ENCODE assay signal across 13 cellular contexts in genomic region chr5:32559411-32559810, GRCh38. TPM values are rescaled to one million over a fixed set of nuclear protein-coding genes. Genes with fewer than 3 reads are reported as not detected.
A peak's percentile ranks its signal among the peaks of the same experiment; 100 is the strongest.
DNase-seq lines count a peak whose midpoint lies in the region; ATAC-seq and TF ChIP-seq lines count a peak whose summit lies in the region.
"Had no signal": no experiment of that assay in that cellular context is flagged by ENCODE, and none has a peak within 500 bp of the region (broad histone marks: within the 10 kb centered on the region; RNA-seq: fewer than 3 reads in every experiment).

No MANE protein-coding gene starts in this region.

- POLR2A ChIA-PET in HCT116 (lab: Charles Lee), result no interaction called here

- no peak for TF ChIP-seq RAD21 in HCT116 (IDR thresholded peaks at IDR 0.05; ENCODE audit: low read depth)

- H3K4me2 ChIP-seq in HCT116 (ENCODE audit: low read length), result no peak overlapping the region

- H3K27me3 ChIP-seq in HCT116 (ENCODE audit: insufficient read depth, low read length), result no peaks in the 10 kb centered on the region

- H3K27me3 Mint-ChIP-seq in endothelial cell (ENCODE audit: unreplicated experiment) (peaks cover 2% of the 10 kb centered on the region), nephron (ENCODE audit: low read depth) (no peaks in the 10 kb centered on the region)

- no peaks in the 10 kb centered on the region for H3K4me1 ChIP-seq in HCT116 (ENCODE audit: control insufficient read depth in 1 of 2, insufficient read depth in 2 of 2, low read length in 2 of 2)

- no peak for ATAC-seq in HCT116
- ATAC-seq: CD8-positive, alpha-beta T cell had no signal

- H3K9me3 Mint-ChIP-seq in endothelial cell (ENCODE audit: unreplicated experiment) (no peaks in the 10 kb centered on the region), nephron (peaks cover under 1% of the 10 kb centered on the region)
- H3K9me3 Mint-ChIP-seq: CD14-positive monocyte; CD8-positive, alpha-beta T cell had no signal

- no peaks in the 10 kb centered on the region for H4K20me1 ChIP-seq in HCT116 (ENCODE audit: insufficient read depth)

- TF ChIP-seq POLR2A in HCT116 (IDR thresholded peaks at IDR 0.05; ENCODE audit: borderline replicate concordance, extremely low read depth, insufficient read depth, insufficient read length), result no peak

- no peak overlapping the region for H3K4me3 ChIP-seq in HCT116 (replicated peaks in 1 of 2; ENCODE audit: low read depth in 1 of 2, low read length in 2 of 2)
- H3K4me3 ChIP-seq: GM23248 had no signal

- no peaks in the 10 kb centered on the region for H3K9me3 ChIP-seq in HCT116 (ENCODE audit: control insufficient read depth in 1 of 2, insufficient read depth in 1 of 2, low read depth in 1 of 2, low read length in 2 of 2)

- H3K79me2 ChIP-seq in HCT116 (ENCODE audit: insufficient read depth, low read length), result no peaks in the 10 kb centered on the region

- no peak overlapping the region for H3K9ac ChIP-seq in HCT116 (ENCODE audit: low read length)
- H3K9ac ChIP-seq: GM23248 had no signal

- TF ChIP-seq CTCF in HCT116 (IDR thresholded peaks at IDR 0.05 in 2 of 3, conservative IDR thresholded peaks at IDR 0.05 in 1 of 3; ENCODE audit: borderline replicate concordance in 1 of 3, insufficient read depth in 1 of 3, low read depth in 2 of 3, low read length in 2 of 3) (no peak), endothelial cell (IDR thresholded peaks at IDR 0.05; ENCODE audit: unreplicated experiment) (no peak), nephron (IDR thresholded peaks at IDR 0.05; ENCODE audit: unreplicated experiment in 3 of 3) (no peak)

- peak; percentile 6 for DNase-seq in DMS53 (lab: John Stamatoyannopoulos, UW)
- DNase-seq in DMS53 treated with DMSO at 0.1 percent for 48 hours (lab: John Stamatoyannopoulos, UW; ENCODE audit: unreplicated experiment), result no peak
- DNase-seq in HCT116 (ENCODE audit: low read depth, low spot score), result no peak
- no peak for DNase-seq in endothelial cell (ENCODE audit: low spot score)
- no peak for DNase-seq in NCI-H2081 treated with DMSO at 0.1 percent for 48 hours (lab: John Stamatoyannopoulos, UW)
- DNase-seq in stimulated activated naive CD4-positive, alpha-beta T cell (lab: John Stamatoyannopoulos, UW), result no peak
- DNase-seq in HuH-7 (ENCODE audit: low spot score), result no peak
- DNase-seq: CD8-positive, alpha-beta T cell; COR-L47; GM23248 had no signal

- intact Hi-C loops in HCT116 (cut with micrococcal nuclease), result no loop called here

- no peaks in the 10 kb centered on the region for H3K9me2 ChIP-seq in HCT116 (ENCODE audit: insufficient read depth)

- no peaks in the 10 kb centered on the region for H3K36me3 Mint-ChIP-seq in endothelial cell (ENCODE audit: low read depth, unreplicated experiment)
- H3K36me3 Mint-ChIP-seq in nephron (ENCODE audit: low read depth), result no peaks in the 10 kb centered on the region
- H3K36me3 Mint-ChIP-seq: CD14-positive monocyte; CD8-positive, alpha-beta T cell had no signal

- H2AFZ ChIP-seq in HCT116 (ENCODE audit: low read depth, low read length, poor library complexity, severe bottlenecking), result peak overlapping the region; percentile 35
- H2AFZ ChIP-seq: GM23248 had no signal

- RAD21 ChIA-PET in HCT116 (lab: Charles Lee; ENCODE audit: low non-redundant PET in 1 of 2, low total read pairs in 2 of 2, uncharacterized antibody in 2 of 2, unreplicated experiment in 2 of 2), result no interaction called here

- H3K4me1 Mint-ChIP-seq in endothelial cell (ENCODE audit: unreplicated experiment), result peaks cover 10% of the 10 kb centered on the region
- no peaks in the 10 kb centered on the region for H3K4me1 Mint-ChIP-seq in nephron

- H3K27ac Mint-ChIP-seq in endothelial cell (ENCODE audit: unreplicated experiment), result peak overlapping the region; percentile 31
- H3K27ac Mint-ChIP-seq in nephron, result peak overlapping the region; percentile 34 to 78 (median 73)
- H3K27ac Mint-ChIP-seq: CD14-positive monocyte; CD8-positive, alpha-beta T cell had no signal

- CTCF ChIA-PET in HCT116 (lab: Charles Lee), result interaction anchor here (1.4 kb wide), 1 partner anchor 30 kb away, joined by 3 read pairs; no protein-coding TSS in a partner anchor

- no peak overlapping the region for H3K27ac ChIP-seq in HCT116 (ENCODE audit: low read depth, low read length)
- H3K27ac ChIP-seq: 22Rv1, GM23248 had no signal

- H3K4me3 Mint-ChIP-seq in endothelial cell (ENCODE audit: unreplicated experiment), result no peak overlapping the region
- no peak overlapping the region for H3K4me3 Mint-ChIP-seq in nephron
- H3K4me3 Mint-ChIP-seq: CD14-positive monocyte; CD8-positive, alpha-beta T cell had no signal

- no peaks in the 10 kb centered on the region for H3K36me3 ChIP-seq in HCT116 (ENCODE audit: control insufficient read depth in 1 of 2, insufficient read depth in 2 of 2, low read length in 2 of 2)

- BruUV-seq in HCT116 (replicated peaks; lab: Mats Ljungman, UMichigan), result no TSS peak

TF ChIP-seq in HCT116, 20 proteins besides CTCF, POLR2A, EP300 and RAD21:
- no peak for TF ChIP-seq EZH2phosphoT487 (IDR thresholded peaks at IDR 0.05; ENCODE audit: borderline replicate concordance)
- no peak for TF ChIP-seq ATF3 (IDR thresholded peaks at IDR 0.05)
- TF ChIP-seq, protein P1, sequence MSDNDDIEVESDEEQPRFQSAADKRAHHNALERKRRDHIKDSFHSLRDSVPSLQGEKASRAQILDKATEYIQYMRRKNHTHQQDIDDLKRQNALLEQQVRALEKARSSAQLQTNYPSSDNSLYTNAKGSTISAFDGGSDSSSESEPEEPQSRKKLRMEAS (IDR thresholded peaks at IDR 0.05), result no peak
- no peak for TF ChIP-seq SRF (IDR thresholded peaks at IDR 0.05; ENCODE audit: low read depth)
- no peak for TF ChIP-seq EGR1 (IDR thresholded peaks at IDR 0.05; ENCODE audit: low read depth)
- no peak for TF ChIP-seq FOSL1 (IDR thresholded peaks at IDR 0.05; ENCODE audit: low read depth)
- TF ChIP-seq, protein P2, sequence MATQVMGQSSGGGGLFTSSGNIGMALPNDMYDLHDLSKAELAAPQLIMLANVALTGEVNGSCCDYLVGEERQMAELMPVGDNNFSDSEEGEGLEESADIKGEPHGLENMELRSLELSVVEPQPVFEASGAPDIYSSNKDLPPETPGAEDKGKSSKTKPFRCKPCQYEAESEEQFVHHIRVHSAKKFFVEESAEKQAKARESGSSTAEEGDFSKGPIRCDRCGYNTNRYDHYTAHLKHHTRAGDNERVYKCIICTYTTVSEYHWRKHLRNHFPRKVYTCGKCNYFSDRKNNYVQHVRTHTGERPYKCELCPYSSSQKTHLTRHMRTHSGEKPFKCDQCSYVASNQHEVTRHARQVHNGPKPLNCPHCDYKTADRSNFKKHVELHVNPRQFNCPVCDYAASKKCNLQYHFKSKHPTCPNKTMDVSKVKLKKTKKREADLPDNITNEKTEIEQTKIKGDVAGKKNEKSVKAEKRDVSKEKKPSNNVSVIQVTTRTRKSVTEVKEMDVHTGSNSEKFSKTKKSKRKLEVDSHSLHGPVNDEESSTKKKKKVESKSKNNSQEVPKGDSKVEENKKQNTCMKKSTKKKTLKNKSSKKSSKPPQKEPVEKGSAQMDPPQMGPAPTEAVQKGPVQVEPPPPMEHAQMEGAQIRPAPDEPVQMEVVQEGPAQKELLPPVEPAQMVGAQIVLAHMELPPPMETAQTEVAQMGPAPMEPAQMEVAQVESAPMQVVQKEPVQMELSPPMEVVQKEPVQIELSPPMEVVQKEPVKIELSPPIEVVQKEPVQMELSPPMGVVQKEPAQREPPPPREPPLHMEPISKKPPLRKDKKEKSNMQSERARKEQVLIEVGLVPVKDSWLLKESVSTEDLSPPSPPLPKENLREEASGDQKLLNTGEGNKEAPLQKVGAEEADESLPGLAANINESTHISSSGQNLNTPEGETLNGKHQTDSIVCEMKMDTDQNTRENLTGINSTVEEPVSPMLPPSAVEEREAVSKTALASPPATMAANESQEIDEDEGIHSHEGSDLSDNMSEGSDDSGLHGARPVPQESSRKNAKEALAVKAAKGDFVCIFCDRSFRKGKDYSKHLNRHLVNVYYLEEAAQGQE (IDR thresholded peaks at IDR 0.05; ENCODE audit: low read depth), result no peak
- TF ChIP-seq POLR2AphosphoS5 (IDR thresholded peaks at IDR 0.05; ENCODE audit: low read depth, low read length), result no peak
- TF ChIP-seq SP1 (IDR thresholded peaks at IDR 0.05; ENCODE audit: low read depth), result no peak
- TF ChIP-seq, protein P3, sequence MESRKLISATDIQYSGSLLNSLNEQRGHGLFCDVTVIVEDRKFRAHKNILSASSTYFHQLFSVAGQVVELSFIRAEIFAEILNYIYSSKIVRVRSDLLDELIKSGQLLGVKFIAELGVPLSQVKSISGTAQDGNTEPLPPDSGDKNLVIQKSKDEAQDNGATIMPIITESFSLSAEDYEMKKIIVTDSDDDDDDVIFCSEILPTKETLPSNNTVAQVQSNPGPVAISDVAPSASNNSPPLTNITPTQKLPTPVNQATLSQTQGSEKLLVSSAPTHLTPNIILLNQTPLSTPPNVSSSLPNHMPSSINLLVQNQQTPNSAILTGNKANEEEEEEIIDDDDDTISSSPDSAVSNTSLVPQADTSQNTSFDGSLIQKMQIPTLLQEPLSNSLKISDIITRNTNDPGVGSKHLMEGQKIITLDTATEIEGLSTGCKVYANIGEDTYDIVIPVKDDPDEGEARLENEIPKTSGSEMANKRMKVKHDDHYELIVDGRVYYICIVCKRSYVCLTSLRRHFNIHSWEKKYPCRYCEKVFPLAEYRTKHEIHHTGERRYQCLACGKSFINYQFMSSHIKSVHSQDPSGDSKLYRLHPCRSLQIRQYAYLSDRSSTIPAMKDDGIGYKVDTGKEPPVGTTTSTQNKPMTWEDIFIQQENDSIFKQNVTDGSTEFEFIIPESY (IDR thresholded peaks at IDR 0.05; ENCODE audit: extremely low read depth, insufficient replicate concordance, low read length), result no peak
- no peak for TF ChIP-seq ZNF274 (IDR thresholded peaks at IDR 0.05; ENCODE audit: low read depth, low read length)

RNA-seq across cellular contexts. Expression of gene SUB1, which starts 25.9 kb away (rescaled TPM):
- total RNA-seq in HCT116 (2021; ENCODE audit: unreplicated experiment) (216 TPM), endothelial cell (ENCODE audit: unreplicated experiment) (294 TPM)
- polyA plus RNA-seq in HCT116 (2012), result 51.1 and 99.3 TPM in 2 replicates
